In genomic region chr5:93246093-93246855, GRCh38 we compare ENCODE assay signal across 1 cellular context.
TF ChIP-seq lines count a peak whose summit lies in the region.

No MANE protein-coding gene starts in this region.

TF ChIP-seq in HepG2, 621 proteins besides CTCF, POLR2A, EP300 and RAD21 (continued from another document and continues in another):
- TF ChIP-seq ZNF281 (CRISPR knock-in tag; IDR thresholded peaks at IDR 0.05; ENCODE audit: borderline replicate concordance) (peak; percentile 97), PBX2 (CRISPR knock-in tag; IDR thresholded peaks at IDR 0.05) (no peak), ZNF644 (CRISPR knock-in tag; IDR thresholded peaks at IDR 0.05; ENCODE audit: low read depth) (peak; percentile 86), NFYC (CRISPR knock-in tag; IDR thresholded peaks at IDR 0.05) (no peak), CENPT (CRISPR knock-in tag; IDR thresholded peaks at IDR 0.05; ENCODE audit: low read depth) (no peak), ADNP (CRISPR knock-in tag; IDR thresholded peaks at IDR 0.05) (0 out of 2 replicates have a peak, but pooled peaks have one; percentile 30), ZNF652 (CRISPR knock-in tag; IDR thresholded peaks at IDR 0.05; ENCODE audit: borderline replicate concordance, low read depth) (peak; percentile 65; the same call in 1 of the 2 replicates), ZNF543 (CRISPR knock-in tag; IDR thresholded peaks at IDR 0.05) (peak; percentile 88), ZNF343 (CRISPR knock-in tag; IDR thresholded peaks at IDR 0.05) (0 out of 2 replicates have a peak, but pooled peaks have one; percentile 56), PATZ1 (CRISPR knock-in tag; IDR thresholded peaks at IDR 0.05) (peak; percentile 100), KLF9 (CRISPR knock-in tag; IDR thresholded peaks at IDR 0.05; ENCODE audit: low read depth) (0 out of 2 replicates have a peak, but pooled peaks have one; percentile 21), SIN3B (IDR thresholded peaks at IDR 0.05; ENCODE audit: low read length) (no peak), NR2F6 (IDR thresholded peaks at IDR 0.05) (peak; percentile 76), NR2F6 (CRISPR knock-in tag; IDR thresholded peaks at IDR 0.05) (peak; percentile 74), ISL2 (CRISPR knock-in tag; IDR thresholded peaks at IDR 0.05) (peak; percentile 99), HNRNPLL (IDR thresholded peaks at IDR 0.05; ENCODE audit: low read depth, low read length, poor library complexity, severe bottlenecking) (no peak), ZBTB25 (CRISPR knock-in tag; IDR thresholded peaks at IDR 0.05) (peak; percentile 92), TFE3 (CRISPR knock-in tag; IDR thresholded peaks at IDR 0.05) (peak; percentile 68), NR2C2 (CRISPR knock-in tag; IDR thresholded peaks at IDR 0.05; ENCODE audit: borderline replicate concordance) (peak; percentile 60; the same call in 1 of the 2 replicates), IRF2 (CRISPR knock-in tag; IDR thresholded peaks at IDR 0.05) (peak; percentile 91), TARDBP (CRISPR knock-in tag; IDR thresholded peaks at IDR 0.05) (peak; percentile 98), HNRNPK (IDR thresholded peaks at IDR 0.05; ENCODE audit: low read depth, low read length, poor library complexity, severe bottlenecking) (no peak), ATF4 (CRISPR knock-in tag; IDR thresholded peaks at IDR 0.05) (peak in 1 of 2 experiments; percentile 82; a peak in 2 of 4 replicates), GABPB1 (CRISPR knock-in tag; IDR thresholded peaks at IDR 0.05) (peak; percentile 55; the same call in 1 of the 2 replicates), ZFP91 (CRISPR knock-in tag; IDR thresholded peaks at IDR 0.05; ENCODE audit: borderline replicate concordance) (no peak), GPN1 (CRISPR knock-in tag; IDR thresholded peaks at IDR 0.05; ENCODE audit: borderline replicate concordance) (no peak), RFX3 (CRISPR knock-in tag; IDR thresholded peaks at IDR 0.05) (peak; percentile 40; the same call in 1 of the 2 replicates), ZMYM2 (CRISPR knock-in tag; IDR thresholded peaks at IDR 0.05) (peak; percentile 89), ESRRA (CRISPR knock-in tag; IDR thresholded peaks at IDR 0.05; ENCODE audit: low read depth) (peak; percentile 29; the same call in 1 of the 2 replicates), ZMYM3 (CRISPR knock-in tag; IDR thresholded peaks at IDR 0.05) (peak; percentile 84), ZNF740 (CRISPR knock-in tag; IDR thresholded peaks at IDR 0.05) (peak; percentile 97), RARG (CRISPR knock-in tag; IDR thresholded peaks at IDR 0.05; ENCODE audit: low read depth) (no peak), SALL1 (CRISPR knock-in tag; IDR thresholded peaks at IDR 0.05) (peak; percentile 98), ZFP62 (CRISPR knock-in tag; IDR thresholded peaks at IDR 0.05) (no peak), ZNF280D (CRISPR knock-in tag; IDR thresholded peaks at IDR 0.05) (peak; percentile 89; the same call in 1 of the 2 replicates), ZNF761 (CRISPR knock-in tag; conservative IDR thresholded peaks at IDR 0.05) (peak; percentile 69; the same call in 1 of the 2 replicates), NFAT5 (CRISPR knock-in tag; IDR thresholded peaks at IDR 0.05) (no peak)
